In genomic region chr20:44092551-44093248, GRCh38 we compare ENCODE assay signal across 9 cellular contexts.
A peak's percentile ranks its signal among the peaks of the same experiment; 100 is the strongest.
DNase-seq lines count a peak whose midpoint lies in the region; ATAC-seq, FAIRE-seq and TF ChIP-seq lines count a peak whose summit lies in the region.
"Had no signal": no experiment of that assay in that cellular context is flagged by ENCODE, and none has a peak within 500 bp of the region (broad histone marks: within the 10 kb centered on the region; RNA-seq: fewer than 3 reads in every experiment).

No MANE protein-coding gene starts in this region.

- H3K9me3 ChIP-seq in mammary epithelial cell (replicated peaks; ENCODE audit: insufficient read depth, low read length), result no peaks in the 10 kb centered on the region
- H3K9me3 ChIP-seq in tibial artery, result no peaks in the 10 kb centered on the region

- H3K27me3 Mint-ChIP-seq in nephron (ENCODE audit: low read depth), result no peaks in the 10 kb centered on the region

- H4K20me1 ChIP-seq in mammary epithelial cell (ENCODE audit: insufficient read depth, low read length), result no peaks in the 10 kb centered on the region

- no peak overlapping the region for H3K27ac Mint-ChIP-seq in nephron
- H3K27ac Mint-ChIP-seq: effector memory CD8-positive, alpha-beta T cell had no signal

- 97% methylated on average over 9 of the region's 9 CpGs for WGBS in mammary epithelial cell (ENCODE audit: low coverage, missing lambda C conversion rate)

- H3K9me3 Mint-ChIP-seq in nephron, result no peaks in the 10 kb centered on the region
- H3K9me3 Mint-ChIP-seq: effector memory CD8-positive, alpha-beta T cell had no signal

- DNase-seq in AG10803 (ENCODE audit: low read depth) (peak; percentile 54), NOMO-1 treated with dmso at 0.1 percent for 144 hours (lab: John Stamatoyannopoulos, UW; ENCODE audit: unreplicated experiment) (peak; percentile 14), mammary epithelial cell (peak; percentile 38), H54 (ENCODE audit: insufficient read length, low spot score) (no peak), tibial artery (no peak)

- no peak overlapping the region for H3K9ac ChIP-seq in mammary epithelial cell (ENCODE audit: insufficient read depth, low read length)

- FAIRE-seq in H54 (lab: Jason Lieb, UNC), result no peak

- H3K4me1 Mint-ChIP-seq in nephron, result no peaks in the 10 kb centered on the region

- peak; percentile 67 for TF ChIP-seq CTCF in AG10803 (conservative IDR thresholded peaks at IDR 0.05; ENCODE audit: low read length)
- peak; percentile 57 for TF ChIP-seq CTCF in GM12872 (IDR thresholded peaks at IDR 0.05; ENCODE audit: insufficient read depth, low read depth, low read length)
- peak; percentile 52 to 55 for TF ChIP-seq CTCF in mammary epithelial cell (conservative IDR thresholded peaks at IDR 0.05 in 1 of 2, IDR thresholded peaks at IDR 0.05 in 1 of 2; ENCODE audit: extremely low read depth in 1 of 2, insufficient read depth in 1 of 2, low read depth in 1 of 2, low read length in 2 of 2)
- peak; percentile 36 to 50 (median 41) for TF ChIP-seq CTCF in nephron (IDR thresholded peaks at IDR 0.05; ENCODE audit: unreplicated experiment in 3 of 3)
- peak in 1 of 2 experiments; percentile 23 for TF ChIP-seq CTCF in tibial artery (IDR thresholded peaks at IDR 0.05)

- H2AFZ ChIP-seq in mammary epithelial cell (ENCODE audit: low read depth, low read length), result no peak overlapping the region

- dilution Hi-C loops in mammary epithelial cell (cut with HindIII; ENCODE audit: low sequenced_read_pairs), result loop anchor here (10.0 to 25.0 kb wide), 2 partner anchors 330 to 428 kb away; partner anchors contain the start of gene MYBL2

- H3K27me3 ChIP-seq in mammary epithelial cell (ENCODE audit: insufficient read depth, low read length) (no peaks in the 10 kb centered on the region), tibial artery (no peaks in the 10 kb centered on the region)

- H3K36me3 ChIP-seq in mammary epithelial cell (ENCODE audit: insufficient read depth, low read length) (no peaks in the 10 kb centered on the region), tibial artery (no peaks in the 10 kb centered on the region)

- no peaks in the 10 kb centered on the region for H3K36me3 Mint-ChIP-seq in nephron (ENCODE audit: low read depth)

- TF ChIP-seq POLR2A in H54 (IDR thresholded peaks at IDR 0.05; ENCODE audit: low read depth, low read length), result no peak

- ATAC-seq in GM21619 (IDR thresholded peaks at IDR 0.05; ENCODE audit: unreplicated experiment), result no peak
- ATAC-seq: effector memory CD8-positive, alpha-beta T cell had no signal

- H3K4me3 ChIP-seq in AG10803 (ENCODE audit: low read length) (no peak overlapping the region), mammary epithelial cell (replicated peaks in 1 of 3; ENCODE audit: insufficient read depth in 1 of 3, low read depth in 2 of 3, low read length in 3 of 3) (no peak overlapping the region), tibial artery (no peak overlapping the region)

- no peak overlapping the region for H3K4me2 ChIP-seq in mammary epithelial cell (ENCODE audit: insufficient read depth, low read depth, low read length)

- CTCF ChIA-PET in mammary epithelial cell (lab: Charles Lee; ENCODE audit: low non-redundant PET), result interaction anchor here (0.5 to 0.6 kb wide), 2 partner anchors 342 to 644 kb away, joined by 3 to 5 read pairs; no protein-coding TSS in a partner anchor

- H3K79me2 ChIP-seq in mammary epithelial cell (ENCODE audit: insufficient read depth, low read length), result no peaks in the 10 kb centered on the region

- no peak overlapping the region for H3K4me3 Mint-ChIP-seq in nephron
- H3K4me3 Mint-ChIP-seq: effector memory CD8-positive, alpha-beta T cell had no signal

- H3K4me1 ChIP-seq in mammary epithelial cell (ENCODE audit: insufficient read depth, low read length) (peaks cover 21% of the 10 kb centered on the region), tibial artery (peaks cover 0 to 1% (median 0%) of the 10 kb centered on the region in 4 donors)

- no TSS peak for BruUV-seq in mammary epithelial cell (replicated peaks; lab: Mats Ljungman, UMichigan)

- in situ Hi-C loops in mammary epithelial cell (cut with MboI; ENCODE audit: low sequenced_read_pairs in 2 of 2), result loop anchor here (25.0 kb wide), 1 partner anchor 555 kb away; no protein-coding TSS in a partner anchor

- H3K27ac ChIP-seq in mammary epithelial cell (ENCODE audit: insufficient read depth, low read depth, low read length) (no peak overlapping the region), tibial artery (no peak overlapping the region)

- intact Hi-C loops in mammary epithelial cell (cut with micrococcal nuclease) (loop anchor here (1.0 kb wide), 2 partner anchors 551 to 643 kb away; no protein-coding TSS in a partner anchor), tibial artery (cut with DNase I; ENCODE audit: low total_unique reads) (no loop called here)

Comparison
In these comparisons a context has a peak if more than half of its experiments do, and no peak if none do; other contexts are left out.
1. DNase-seq: peak in AG10803 (single experiment), NOMO-1 treated with dmso at 0.1 percent for 144 hours (single experiment) and mammary epithelial cell (single experiment); none in H54 (single experiment) and tibial artery (0 of 2).